In genomic region chr3:120743556-120744195, GRCh38 we compare ENCODE assay signal across 8 cellular contexts. TPM values are rescaled to one million over a fixed set of nuclear protein-coding genes. Genes with fewer than 3 reads are reported as not detected.
DNase-seq lines count a peak whose midpoint lies in the region; ATAC-seq, FAIRE-seq and TF ChIP-seq lines count a peak whose summit lies in the region.

No MANE protein-coding gene starts in this region.

- peak overlapping the region; percentile 72 for H3K14ac ChIP-seq in IMR-90 (replicated peaks; ENCODE audit: low read depth, low read length)

- peak overlapping the region; percentile 33; the same call in 1 of the 3 replicates for H2BK15ac ChIP-seq in IMR-90 (ENCODE audit: low read depth, low read length)

- H4K5ac ChIP-seq in IMR-90 (ENCODE audit: low read depth, low read length), result peak overlapping the region; percentile 81

- peak overlapping the region; percentile 61 for H3K27ac ChIP-seq in IMR-90 (ENCODE audit: insufficient read depth, low read length)
- H3K27ac ChIP-seq in mucosa of rectum (ENCODE audit: low read depth in 2 of 2, low read length in 2 of 2), result peak overlapping the region in 1 of 2 donors; percentile 97

- H2BK20ac ChIP-seq in IMR-90 (ENCODE audit: low read depth, low read length), result no peak overlapping the region

- no peak for TF ChIP-seq RAD21 in IMR-90 (IDR thresholded peaks at IDR 0.05; ENCODE audit: low read length)

- DNase-seq in AG20443 (ENCODE audit: low spot score) (peak; percentile 14), IMR-90 (peak; percentile 13), bronchial epithelial cell (ENCODE audit: low read depth) (no peak), NCI-H1436 treated with DMSO at 0.1 percent for 48 hours (lab: John Stamatoyannopoulos, UW) (no peak), NCI-H2196 treated with DMSO at 0.1 percent for 48 hours (lab: John Stamatoyannopoulos, UW; ENCODE audit: unreplicated experiment) (no peak)

- TF ChIP-seq POLR2A in IMR-90 (IDR thresholded peaks at IDR 0.05; ENCODE audit: low read depth, low read length), result no peak

- peak overlapping the region; percentile 60 for H2AK9ac ChIP-seq in IMR-90 (replicated peaks; ENCODE audit: low read depth, low read length, poor library complexity)

- ATAC-seq in IMR-90 (ENCODE audit: low read depth), result no peak
- no peak for ATAC-seq in HG02623 (IDR thresholded peaks at IDR 0.05; ENCODE audit: unreplicated experiment)
- no peak for ATAC-seq in GM21515 (IDR thresholded peaks at IDR 0.05; ENCODE audit: unreplicated experiment)

- no peak for FAIRE-seq in bronchial epithelial cell (lab: Jason Lieb, UNC)

- H3K9me1 ChIP-seq in IMR-90 (ENCODE audit: insufficient read depth, low read length), result peaks cover 5% of the 10 kb centered on the region

- H3K4me1 ChIP-seq in IMR-90 (ENCODE audit: control insufficient read depth, insufficient read depth, low read length) (peaks cover 4% of the 10 kb centered on the region), mucosa of rectum (ENCODE audit: control insufficient read depth in 2 of 2, insufficient read depth in 2 of 2, low read length in 2 of 2) (peaks cover 6 to 12% of the 10 kb centered on the region in 2 donors)

- peak overlapping the region; percentile 53 for H2BK5ac ChIP-seq in IMR-90 (ENCODE audit: low read depth, low read length, poor library complexity, severe bottlenecking)

- H3K9ac ChIP-seq in IMR-90 (ENCODE audit: low read depth, low read length) (peak overlapping the region; percentile 74), mucosa of rectum (ENCODE audit: low read depth in 1 of 2, low read length in 2 of 2) (peak overlapping the region; percentile 84 to 98)

- intact Hi-C loops in IMR-90 (cut with micrococcal nuclease), result loop anchor here (2.0 kb wide), 4 partner anchors 43 to 183 kb away; partner anchors contain the start of gene NDUFB4

- H2BK120ac ChIP-seq in IMR-90 (ENCODE audit: low read depth, low read length), result peak overlapping the region; percentile 29; the same call in 1 of the 2 replicates

- CTCF ChIA-PET in IMR-90 (lab: Yijun Ruan, JAX), result interaction anchor here (1.7 kb wide), 1 partner anchor 22 kb away, joined by 4 read pairs; no protein-coding TSS in a partner anchor

- no TSS peak for BruUV-seq in IMR-90 (replicated peaks; lab: Mats Ljungman, UMichigan)

- dilution Hi-C loops in IMR-90 (cut with HindIII; ENCODE audit: low sequenced_read_pairs, unreplicated experiment), result no loop called here

- peak overlapping the region; percentile 78 for H3K23ac ChIP-seq in IMR-90 (ENCODE audit: low read depth, low read length)

- H2AFZ ChIP-seq in IMR-90 (replicated peaks; ENCODE audit: low read length, poor library complexity), result peak overlapping the region; percentile 8

- no peaks in the 10 kb centered on the region for H4K20me1 ChIP-seq in IMR-90 (ENCODE audit: insufficient read depth, low read length)

- peak overlapping the region; percentile 55; the same call in 1 of the 2 replicates for H4K91ac ChIP-seq in IMR-90 (ENCODE audit: insufficient read depth, low read depth, low read length)

- no peaks in the 10 kb centered on the region for H3K9me3 ChIP-seq in IMR-90 (ENCODE audit: control insufficient read depth, insufficient read depth, low read length)
- H3K9me3 ChIP-seq in mucosa of rectum (ENCODE audit: control insufficient read depth in 2 of 2, low read length in 2 of 2), result no peaks in the 10 kb centered on the region

- H3K79me1 ChIP-seq in IMR-90 (ENCODE audit: low read depth in 1 of 2, low read length in 2 of 2), result peaks cover 34 to 48% of the 10 kb centered on the region in 2 experiments

- peak overlapping the region; percentile 92 for H2AK5ac ChIP-seq in IMR-90 (ENCODE audit: low read depth, low read length)

- peak overlapping the region; percentile 71 to 89 for H4K8ac ChIP-seq in IMR-90 (ENCODE audit: low read depth in 2 of 2, low read length in 2 of 2)

- TF ChIP-seq CTCF in IMR-90 (conservative IDR thresholded peaks at IDR 0.05; ENCODE audit: low read depth, low read length) (no peak), bronchial epithelial cell (IDR thresholded peaks at IDR 0.05; ENCODE audit: insufficient read depth, low read length, severe bottlenecking) (no peak)

- peak overlapping the region; percentile 70 for H3K4me2 ChIP-seq in IMR-90 (ENCODE audit: low read depth, low read length)

- peak overlapping the region; percentile 69 for H3K4ac ChIP-seq in IMR-90 (ENCODE audit: low read depth, low read length)

- in situ Hi-C loops in IMR-90 (cut with MboI; ENCODE audit: low sequenced_read_pairs), result no loop called here

- POLR2A ChIA-PET in IMR-90 (lab: Charles Lee; ENCODE audit: unreplicated experiment), result no interaction called here

- H3K27me3 ChIP-seq in IMR-90 (ENCODE audit: control insufficient read depth, insufficient read depth, low read length) (no peaks in the 10 kb centered on the region), bronchial epithelial cell (ENCODE audit: control insufficient read depth, insufficient read depth, low read length) (no peaks in the 10 kb centered on the region), mucosa of rectum (ENCODE audit: control insufficient read depth in 2 of 2, insufficient read depth in 2 of 2, low read length in 2 of 2) (no peaks in the 10 kb centered on the region)

- H3K56ac ChIP-seq in IMR-90 (ENCODE audit: extremely low read depth, insufficient read depth, low read length), result peak overlapping the region; percentile 71

- H3K36me3 ChIP-seq in IMR-90 (ENCODE audit: control insufficient read depth, insufficient read depth, low read length) (no peaks in the 10 kb centered on the region), bronchial epithelial cell (ENCODE audit: control insufficient read depth, insufficient read depth, low read length) (no peaks in the 10 kb centered on the region), mucosa of rectum (ENCODE audit: control insufficient read depth in 2 of 2, insufficient read depth in 2 of 2, low read length in 2 of 2) (no peaks in the 10 kb centered on the region)

- H3K18ac ChIP-seq in IMR-90 (ENCODE audit: low read depth, low read length), result peak overlapping the region; percentile 9; the same call in 1 of the 2 replicates

- 13% methylated on average over 1 of the region's 6 CpGs; no CpG with 5 or more reads in 1 of the 2 experiments for WGBS in IMR-90 (ENCODE audit: extremely low coverage in 2 of 2, insufficient read length in 1 of 2), 2 experiments

- H3K4me3 ChIP-seq in IMR-90 (ENCODE audit: insufficient read depth, low read depth, low read length) (peak overlapping the region; percentile 61; the same call in 1 of the 2 replicates), bronchial epithelial cell (ENCODE audit: low read depth, low read length) (peak overlapping the region; percentile 73), mucosa of rectum (ENCODE audit: low read length in 2 of 2) (peak overlapping the region; percentile 99 to 100)

TF ChIP-seq in IMR-90, 13 proteins besides CTCF, POLR2A, EP300 and RAD21:
- TF ChIP-seq SMC3 (IDR thresholded peaks at IDR 0.05; ENCODE audit: low read depth, low read length) (no peak), RCOR1 (IDR thresholded peaks at IDR 0.05; ENCODE audit: insufficient replicate concordance, low read length) (no peak), MAZ (IDR thresholded peaks at IDR 0.05; ENCODE audit: borderline replicate concordance, low read depth, low read length) (no peak), ELK1 (IDR thresholded peaks at IDR 0.05; ENCODE audit: borderline replicate concordance, low read depth, low read length) (no peak), CHD1 (IDR thresholded peaks at IDR 0.05; ENCODE audit: low read depth, low read length) (no peak), FOS (IDR thresholded peaks at IDR 0.05; ENCODE audit: low read depth, low read length) (no peak), MAFK (IDR thresholded peaks at IDR 0.05; ENCODE audit: low read depth, low read length) (no peak), CEBPB (IDR thresholded peaks at IDR 0.05; ENCODE audit: low read depth, low read length) (no peak)

RNA-seq across cellular contexts. Expression of gene GTF2E1, which starts 1.1 kb away (rescaled TPM):
- 18.5 and 26.9 TPM in 2 replicates for total RNA-seq in IMR-90 (2012; rRNA removed)
- 6.6 and 8.2 TPM in 2 replicates for polyA plus RNA-seq in IMR-90 (2012; rRNA removed)
- 2.1 and 4.4 TPM in 2 replicates for polyA plus RNA-seq in IMR-90 (2012; cell fraction: cytosol; rRNA removed)
- 1.7 and 4.9 TPM in 2 replicates for polyA plus RNA-seq in IMR-90 (2012; cell fraction: nucleus; rRNA removed; ENCODE audit: low replicate concordance)
- total RNA-seq in bronchial epithelial cell, result 22.4 TPM in 2 replicates

RNA-seq across cellular contexts. Expression of gene RABL3, which starts 1.4 kb away (rescaled TPM):
- total RNA-seq in IMR-90 (2012; rRNA removed) (17.0 and 31.1 TPM in 2 replicates), bronchial epithelial cell (22.5 and 31.1 TPM in 2 replicates)
- polyA plus RNA-seq in IMR-90 (2012; rRNA removed), result 4.2 and 5.3 TPM in 2 replicates
- 0.48 and 1.0 TPM in 2 replicates for polyA plus RNA-seq in IMR-90 (2012; cell fraction: cytosol; rRNA removed)
- 0.27 and 3.6 TPM in 2 replicates for polyA plus RNA-seq in IMR-90 (2012; cell fraction: nucleus; rRNA removed; ENCODE audit: low replicate concordance)

Comparison
In these comparisons a context has a peak if more than half of its experiments do, and no peak if none do; other contexts are left out.
1. DNase-seq: peak in AG20443 (single experiment) and IMR-90 (single experiment); none in bronchial epithelial cell (single experiment), NCI-H1436 treated with DMSO at 0.1 percent for 48 hours (single experiment) and NCI-H2196 treated with DMSO at 0.1 percent for 48 hours (single experiment).
2. Peak in every context shown above with its lines, with median percentiles within 50 percentile points of each other: H3K4me3 ChIP-seq.